ENCODE assay signal across 1 cellular context in the genomic region with DNA sequence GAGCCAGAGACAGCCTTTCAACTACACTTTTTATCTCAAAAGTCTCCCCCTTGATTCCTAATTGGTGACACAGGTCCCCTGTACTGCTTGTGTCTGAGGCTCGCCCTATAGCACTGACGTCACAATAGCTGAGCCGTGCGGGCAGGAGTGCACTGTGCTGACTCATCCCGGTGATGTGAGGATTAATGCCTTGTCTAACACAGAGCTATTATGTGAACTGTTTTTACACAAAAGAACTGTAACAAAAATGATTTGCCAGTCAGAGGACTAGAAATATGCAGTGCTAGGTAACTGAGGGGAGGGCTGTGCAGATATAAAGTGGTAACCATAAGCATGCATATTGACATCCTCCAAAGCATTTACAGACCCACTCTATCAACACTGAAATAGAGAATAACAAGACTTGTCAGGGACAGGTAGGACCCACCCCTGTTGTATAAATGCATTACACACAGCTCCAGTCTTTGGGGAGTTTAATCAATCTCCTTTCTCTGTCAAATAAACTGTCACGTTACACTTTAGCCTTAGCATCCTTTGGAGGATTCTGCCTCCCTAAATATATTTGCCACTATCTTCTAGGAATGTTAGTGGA.
TF ChIP-seq lines count a peak whose summit lies in the region.

No MANE protein-coding gene starts in this region.

TF ChIP-seq in HCT116, 20 proteins besides CTCF, POLR2A, EP300 and RAD21 (continued from another document):
- TF ChIP-seq, protein P1, sequence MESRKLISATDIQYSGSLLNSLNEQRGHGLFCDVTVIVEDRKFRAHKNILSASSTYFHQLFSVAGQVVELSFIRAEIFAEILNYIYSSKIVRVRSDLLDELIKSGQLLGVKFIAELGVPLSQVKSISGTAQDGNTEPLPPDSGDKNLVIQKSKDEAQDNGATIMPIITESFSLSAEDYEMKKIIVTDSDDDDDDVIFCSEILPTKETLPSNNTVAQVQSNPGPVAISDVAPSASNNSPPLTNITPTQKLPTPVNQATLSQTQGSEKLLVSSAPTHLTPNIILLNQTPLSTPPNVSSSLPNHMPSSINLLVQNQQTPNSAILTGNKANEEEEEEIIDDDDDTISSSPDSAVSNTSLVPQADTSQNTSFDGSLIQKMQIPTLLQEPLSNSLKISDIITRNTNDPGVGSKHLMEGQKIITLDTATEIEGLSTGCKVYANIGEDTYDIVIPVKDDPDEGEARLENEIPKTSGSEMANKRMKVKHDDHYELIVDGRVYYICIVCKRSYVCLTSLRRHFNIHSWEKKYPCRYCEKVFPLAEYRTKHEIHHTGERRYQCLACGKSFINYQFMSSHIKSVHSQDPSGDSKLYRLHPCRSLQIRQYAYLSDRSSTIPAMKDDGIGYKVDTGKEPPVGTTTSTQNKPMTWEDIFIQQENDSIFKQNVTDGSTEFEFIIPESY (IDR thresholded peaks at IDR 0.05; ENCODE audit: extremely low read depth, insufficient replicate concordance, low read length) = no peak
- TF ChIP-seq TCF7L2 (IDR thresholded peaks at IDR 0.05; ENCODE audit: borderline replicate concordance, extremely low read depth, insufficient read depth, insufficient read length) (no peak), YY1 (IDR thresholded peaks at IDR 0.05; ENCODE audit: extremely low read depth, insufficient replicate concordance, low read depth, low read length) (peak; percentile 35), EGR1 (IDR thresholded peaks at IDR 0.05; ENCODE audit: low read depth) (no peak), ELF1 (IDR thresholded peaks at IDR 0.05; ENCODE audit: borderline replicate concordance, low read depth) (no peak), EZH2 (IDR thresholded peaks at IDR 0.05) (no peak), POLR2AphosphoS5 (IDR thresholded peaks at IDR 0.05; ENCODE audit: low read depth, low read length) (peak; percentile 35; the same call in 1 of the 2 replicates), FOSL1 (IDR thresholded peaks at IDR 0.05; ENCODE audit: low read depth) (peak; percentile 83), SRF (IDR thresholded peaks at IDR 0.05; ENCODE audit: low read depth) (no peak), SIN3A (IDR thresholded peaks at IDR 0.05; ENCODE audit: low read depth) (no peak), EZH2phosphoT487 (IDR thresholded peaks at IDR 0.05; ENCODE audit: borderline replicate concordance) (no peak)
- TF ChIP-seq, protein P2, sequence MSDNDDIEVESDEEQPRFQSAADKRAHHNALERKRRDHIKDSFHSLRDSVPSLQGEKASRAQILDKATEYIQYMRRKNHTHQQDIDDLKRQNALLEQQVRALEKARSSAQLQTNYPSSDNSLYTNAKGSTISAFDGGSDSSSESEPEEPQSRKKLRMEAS (IDR thresholded peaks at IDR 0.05) = no peak
- TF ChIP-seq, protein P3, sequence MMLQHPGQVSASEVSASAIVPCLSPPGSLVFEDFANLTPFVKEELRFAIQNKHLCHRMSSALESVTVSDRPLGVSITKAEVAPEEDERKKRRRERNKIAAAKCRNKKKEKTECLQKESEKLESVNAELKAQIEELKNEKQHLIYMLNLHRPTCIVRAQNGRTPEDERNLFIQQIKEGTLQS (IDR thresholded peaks at IDR 0.05) = no peak
